Comparison of ENCODE assay signal across 8 cellular contexts in genomic region chr3:185825379-185825638, GRCh38. TPM values are rescaled to one million over a fixed set of nuclear protein-coding genes. Genes with fewer than 3 reads are reported as not detected.
DNase-seq lines count a peak whose midpoint lies in the region; ATAC-seq, FAIRE-seq and TF ChIP-seq lines count a peak whose summit lies in the region.

No MANE protein-coding gene starts in this region.

- H3K36me3 ChIP-seq in HepG2 (replicated peaks in 1 of 2; ENCODE audit: control insufficient read depth in 1 of 2, insufficient read depth in 2 of 2, low read length in 2 of 2) (peaks cover 1 to 5% of the 10 kb centered on the region in 2 experiments; a peak in 1 of 5 replicates), uterus (no peaks in the 10 kb centered on the region)

- no CpG with 5 or more reads among the region's 47 CpGs for WGBS in HepG2 (ENCODE audit: low lambda C conversion rate)

- intact Hi-C loops in HepG2 (cut with micrococcal nuclease; ENCODE audit: unreplicated experiment): loop anchor here (5.0 kb wide), 1 partner anchor 87 kb away; no protein-coding TSS in a partner anchor
- intact Hi-C loops in uterus (cut with DNase I; ENCODE audit: low total_unique reads): no loop called here

- POLR2A ChIA-PET in HepG2 (lab: Yijun Ruan, JAX): interaction anchor here (0.8 to 1.1 kb wide), 2 partner anchors 9 to 112 kb away, joined by 4 to 5 read pairs; partner anchors contain the start of gene TRA2B

- H3K27me3 Mint-ChIP-seq in activated T-helper 17 cell treated with anti-CD3 and anti-CD28 coated beads, Interleukin-2, amount 50 U/mL, for 72 hours: peaks cover 60% of the 10 kb centered on the region

- peaks cover 22% of the 10 kb centered on the region for H4K20me1 ChIP-seq in HepG2 (ENCODE audit: insufficient read depth, low read length)

- DNase-seq in stimulated activated CD8-positive, alpha-beta memory T cell treated with anti-CD3 and anti-CD28 coated beads, Interleukin-12 subunit alpha, Interleukin-12 subunit beta, amount 100 ng/mL, for 4 hours (ENCODE audit: low read depth): peak; percentile 16
- no peak for DNase-seq in stimulated activated CD8-positive, alpha-beta memory T cell treated with anti-CD3 and anti-CD28 coated beads, Interleukin-4, amount 100 ng/mL, for 48 hours
- DNase-seq in HepG2 (ENCODE audit: low spot score) (no peak), uterus (no peak), anterior cingulate cortex (lab: John Stamatoyannopoulos, UW) (no peak), MV-4-11 (lab: John Stamatoyannopoulos, UW) (no peak), 8988T (no peak)

- H3K9me3 Mint-ChIP-seq in activated T-helper 17 cell treated with anti-CD3 and anti-CD28 coated beads, Interleukin-2, amount 50 U/mL, for 72 hours: no peaks in the 10 kb centered on the region

- peak overlapping the region; percentile 90 for H3K4me2 ChIP-seq in HepG2 (ENCODE audit: low read depth, low read length)

- no peak for TF ChIP-seq CTCF in HepG2 (CRISPR knock-in tag; IDR thresholded peaks at IDR 0.05)
- no peak for TF ChIP-seq CTCF in uterus (IDR thresholded peaks at IDR 0.05)

- in situ Hi-C loops in HepG2 (cut with HindIII; ENCODE audit: extremely low pct_ligation_motif_present, low pct_unique_long_range_greater_than_20kb): no loop called here

- no peak for TF ChIP-seq EP300 in HepG2 (IDR thresholded peaks at IDR 0.05; ENCODE audit: low read depth in 2 of 2, low read length in 2 of 2)
- TF ChIP-seq EP300 in HepG2 (CRISPR knock-in tag; IDR thresholded peaks at IDR 0.05; ENCODE audit: borderline replicate concordance): no peak

- TF ChIP-seq POLR2A in HepG2 (IDR thresholded peaks at IDR 0.05; ENCODE audit: insufficient read depth in 1 of 2, low read depth in 2 of 2, low read length in 2 of 2) (no peak), uterus (IDR thresholded peaks at IDR 0.05) (no peak)

- peaks cover 6% of the 10 kb centered on the region for H3K36me3 Mint-ChIP-seq in activated T-helper 17 cell treated with anti-CD3 and anti-CD28 coated beads, Interleukin-2, amount 50 U/mL, for 72 hours (ENCODE audit: low read depth)

- H3K9ac ChIP-seq in HepG2 (ENCODE audit: insufficient read depth, low read depth, low read length): peak overlapping the region; percentile 89

- peaks cover 75% of the 10 kb centered on the region for H3K79me2 ChIP-seq in HepG2 (ENCODE audit: insufficient read depth, low read length)

- no peak for TF ChIP-seq RAD21 in HepG2 (CRISPR knock-in tag; IDR thresholded peaks at IDR 0.05)

- H3K4me3 Mint-ChIP-seq in activated T-helper 17 cell treated with anti-CD3 and anti-CD28 coated beads, Interleukin-2, amount 50 U/mL, for 72 hours: peak overlapping the region; percentile 76

- H3K27ac ChIP-seq in HepG2 (ENCODE audit: extremely low read length, insufficient read depth, low read length): peak overlapping the region; percentile 86
- peak overlapping the region; percentile 89 to 92 for H3K27ac ChIP-seq in uterus

- CTCF ChIA-PET in HepG2 (lab: Yijun Ruan, JAX; ENCODE audit: low intra/inter-chr PET ratio, low total read pairs): no interaction called here

- BruUV-seq in HepG2 (replicated peaks; lab: Mats Ljungman, UMichigan): no TSS peak

- no peak for ATAC-seq in activated T-helper 17 cell treated with anti-CD3 and anti-CD28 coated beads, Interleukin-2, amount 50 U/mL, for 72 hours (replicated peaks)
- no peak for ATAC-seq in HepG2

- H3K4me3 ChIP-seq in HepG2 (replicated peaks in 1 of 3; ENCODE audit: insufficient read depth in 1 of 3, low read depth in 2 of 3, low read length in 3 of 3): peak overlapping the region; percentile 76 to 99 (median 92); a peak in 5 of 6 replicates
- H3K4me3 ChIP-seq in uterus: peak overlapping the region; percentile 49 to 52

- peaks cover 4% of the 10 kb centered on the region for H3K4me1 Mint-ChIP-seq in activated T-helper 17 cell treated with anti-CD3 and anti-CD28 coated beads, Interleukin-2, amount 50 U/mL, for 72 hours

- no peaks in the 10 kb centered on the region; a peak in 1 of 5 replicates for H3K27me3 ChIP-seq in HepG2 (ENCODE audit: control insufficient read depth in 1 of 2, insufficient read depth in 2 of 2, low read length in 2 of 2)
- H3K27me3 ChIP-seq in uterus: peaks cover 0 to 15% of the 10 kb centered on the region in 2 donors

- H3K4me1 ChIP-seq in HepG2 (ENCODE audit: insufficient read depth, low read length): peaks cover 44% of the 10 kb centered on the region
- no peaks in the 10 kb centered on the region for H3K4me1 ChIP-seq in uterus

- no peak overlapping the region for H2AFZ ChIP-seq in HepG2 (ENCODE audit: low read length)

- H3K27ac Mint-ChIP-seq in activated T-helper 17 cell treated with anti-CD3 and anti-CD28 coated beads, Interleukin-2, amount 50 U/mL, for 72 hours: no peak overlapping the region

- H3K9me3 ChIP-seq in HepG2 (ENCODE audit: low read length): no peaks in the 10 kb centered on the region
- no peaks in the 10 kb centered on the region for H3K9me3 ChIP-seq in uterus

- FAIRE-seq in HepG2 (lab: Jason Lieb, UNC): no peak

TF ChIP-seq in HepG2, 621 proteins besides CTCF, POLR2A, EP300 and RAD21:
- TF ChIP-seq GATAD2A (CRISPR knock-in tag; IDR thresholded peaks at IDR 0.05) (0 out of 2 replicates have a peak, but pooled peaks have one; percentile 21), SMAD1 (CRISPR knock-in tag; IDR thresholded peaks at IDR 0.05; ENCODE audit: borderline replicate concordance, low read depth) (0 out of 2 replicates have a peak, but pooled peaks have one; percentile 8), ZFP82 (CRISPR knock-in tag; IDR thresholded peaks at IDR 0.05; ENCODE audit: borderline replicate concordance) (0 out of 2 replicates have a peak, but pooled peaks have one; percentile 42), GABPA (IDR thresholded peaks at IDR 0.05; ENCODE audit: low read depth, low read length) (no peak), GABPA (CRISPR knock-in tag; IDR thresholded peaks at IDR 0.05; ENCODE audit: low read depth) (no peak)

RNA-seq across cellular contexts. Expression of gene IGF2BP2, which starts 0.5 kb away (rescaled TPM):
- total RNA-seq in activated T-helper 17 cell treated with anti-CD3 and anti-CD28 coated beads, Interleukin-2, amount 50 U/mL, for 72 hours: under 1 TPM; 0.28 to 0.82 TPM
- total RNA-seq in HepG2 (2016; rRNA removed; fragmentation: Illumina TruSeq; extraction: Trizol) (46.0 and 46.3 TPM in 2 replicates), uterus (10 to 100 TPM in 3 of 4 donors, 1 to 10 TPM in 1; 2.9 to 65.6 (median 13.1) TPM)
- 27.3 and 31.8 TPM in 2 replicates for total RNA-seq in HepG2 (2016; cell fraction: cytosol; rRNA removed; fragmentation: Illumina TruSeq; extraction: Trizol; ENCODE audit: low read depth)
- 36.6 and 47.1 TPM in 2 replicates for total RNA-seq in HepG2 (2016; cell fraction: insoluble cytoplasmic fraction; rRNA removed; fragmentation: Illumina TruSeq; extraction: Trizol)
- total RNA-seq in HepG2 (2016; cell fraction: membrane; rRNA removed; fragmentation: Illumina TruSeq; extraction: Trizol): 57.4 and 59.2 TPM in 2 replicates
- total RNA-seq in HepG2 (2016; cell fraction: nucleus; rRNA removed; fragmentation: Illumina TruSeq; extraction: Trizol): 59.9 and 71.5 TPM in 2 replicates
- polyA plus RNA-seq in HepG2 (2011; rRNA removed): 6.5 and 9.5 TPM in 2 replicates
- 3.6 and 6.7 TPM in 2 replicates for polyA plus RNA-seq in HepG2 (2011; cell fraction: cytosol; rRNA removed)
- polyA plus RNA-seq in HepG2 (2011; cell fraction: nucleus; rRNA removed): 29.6 and 44.5 TPM in 2 replicates
- polyA plus RNA-seq in HepG2 (2012): 93.3 and 101 TPM in 2 replicates
- polyA plus RNA-seq in HepG2 (2016; cell fraction: cytosol; fragmentation: Illumina TruSeq; extraction: Trizol; ENCODE audit: low read depth): 22.3 and 25.9 TPM in 2 replicates
- polyA plus RNA-seq in HepG2 (2016; cell fraction: insoluble cytoplasmic fraction; fragmentation: Illumina TruSeq; extraction: Trizol; ENCODE audit: low read depth): 65.2 and 84.9 TPM in 2 replicates
- 59.1 and 66.3 TPM in 2 replicates for polyA plus RNA-seq in HepG2 (2016; cell fraction: membrane; fragmentation: Illumina TruSeq; extraction: Trizol; ENCODE audit: low read depth)
- polyA plus RNA-seq in HepG2 (2016; cell fraction: nucleus; fragmentation: Illumina TruSeq; extraction: Trizol; ENCODE audit: insufficient read depth, low read depth): 115 and 116 TPM in 2 replicates
- polyA minus RNA-seq in HepG2 (2011; rRNA and poly(A)+ RNA removed; ENCODE audit: low replicate concordance): 11.7 TPM in 1 of 2 replicates, not detected in the other
- polyA minus RNA-seq in HepG2 (2011; cell fraction: cytosol; rRNA and poly(A)+ RNA removed): 13.2 and 23.5 TPM in 2 replicates
- 110 and 124 TPM in 2 replicates for polyA minus RNA-seq in HepG2 (2011; cell fraction: nucleus; rRNA and poly(A)+ RNA removed)
